ENCODE assay signal across 6 cellular contexts in genomic region chr9:133477992-133478850, GRCh38. TPM values are rescaled to one million over a fixed set of nuclear protein-coding genes. Genes with fewer than 3 reads are reported as not detected.
A peak's percentile ranks its signal among the peaks of the same experiment; 100 is the strongest.
DNase-seq lines count a peak whose midpoint lies in the region; ATAC-seq lines count a peak whose summit lies in the region.

No MANE protein-coding gene starts in this region.

- POLR2A ChIA-PET in activated naive CD8-positive, alpha-beta T cell treated with anti-CD3 and anti-CD28 coated beads, Interleukin-2, amount 10 ng/mL, durations not matched to agents 7 days and 5 days (lab: Charles Lee): interaction anchor here (0.5 to 1.8 kb wide), 8 partner anchors 13 to 1628 kb away, joined by 3 to 6 read pairs (median 4); partner anchors contain the start of genes CACFD1 and REXO4

- no peaks in the 10 kb centered on the region for H3K36me3 Mint-ChIP-seq in activated naive CD8-positive, alpha-beta T cell treated with anti-CD3 and anti-CD28 coated beads, Interleukin-2, amount 10 ng/mL, durations not matched to agents 7 days and 5 days

- H3K27ac Mint-ChIP-seq in activated naive CD8-positive, alpha-beta T cell treated with anti-CD3 and anti-CD28 coated beads, Interleukin-2, amount 10 ng/mL, durations not matched to agents 7 days and 5 days: peak overlapping the region; percentile 56

- peak overlapping the region; percentile 76 for H3K4me3 Mint-ChIP-seq in activated naive CD8-positive, alpha-beta T cell treated with anti-CD3 and anti-CD28 coated beads, Interleukin-2, amount 10 ng/mL, durations not matched to agents 7 days and 5 days

- peaks cover 11% of the 10 kb centered on the region for H3K4me1 Mint-ChIP-seq in activated naive CD8-positive, alpha-beta T cell treated with anti-CD3 and anti-CD28 coated beads, Interleukin-2, amount 10 ng/mL, durations not matched to agents 7 days and 5 days

- H3K27me3 Mint-ChIP-seq in activated naive CD8-positive, alpha-beta T cell treated with anti-CD3 and anti-CD28 coated beads, Interleukin-2, amount 10 ng/mL, durations not matched to agents 7 days and 5 days: no peaks in the 10 kb centered on the region

- ATAC-seq in HG03135 (IDR thresholded peaks at IDR 0.05; ENCODE audit: unreplicated experiment): peak; percentile 46
- ATAC-seq in activated naive CD8-positive, alpha-beta T cell treated with anti-CD3 and anti-CD28 coated beads, Interleukin-2, amount 10 ng/mL, durations not matched to agents 7 days and 5 days (ENCODE audit: low read depth): peak; percentile 10

- no peaks in the 10 kb centered on the region for H3K9me3 Mint-ChIP-seq in activated naive CD8-positive, alpha-beta T cell treated with anti-CD3 and anti-CD28 coated beads, Interleukin-2, amount 10 ng/mL, durations not matched to agents 7 days and 5 days

- DNase-seq in DMS153 treated with DMSO at 0.1 percent for 48 hours (lab: John Stamatoyannopoulos, UW; ENCODE audit: unreplicated experiment) (peak; percentile 39), DMS153 (lab: John Stamatoyannopoulos, UW) (no peak), medulla oblongata (ENCODE audit: extremely low spot score) (peak; percentile 6), midbrain (lab: John Stamatoyannopoulos, UW) (no peak)
- DNase-seq in activated naive CD8-positive, alpha-beta T cell treated with anti-CD3 and anti-CD28 coated beads, Interleukin-2, amount 10 ng/mL, durations not matched to agents 7 days and 5 days: no peak

RNA-seq across cellular contexts. Expression of gene SLC2A6, which starts 0.7 kb away (rescaled TPM):
- total RNA-seq in activated naive CD8-positive, alpha-beta T cell treated with anti-CD3 and anti-CD28 coated beads, Interleukin-2, amount 10 ng/mL, durations not matched to agents 7 days and 5 days: 1 to 10 TPM; 6.3 to 7.1 TPM

RNA-seq across cellular contexts. Expression of gene CACFD1, which starts 18.4 kb away (rescaled TPM):
- 1 to 10 TPM; 2.2 to 2.3 TPM for total RNA-seq in activated naive CD8-positive, alpha-beta T cell treated with anti-CD3 and anti-CD28 coated beads, Interleukin-2, amount 10 ng/mL, durations not matched to agents 7 days and 5 days

RNA-seq across cellular contexts. Expression of gene MYMK, which starts 46.5 kb away (rescaled TPM):
- total RNA-seq in activated naive CD8-positive, alpha-beta T cell treated with anti-CD3 and anti-CD28 coated beads, Interleukin-2, amount 10 ng/mL, durations not matched to agents 7 days and 5 days: not detected

RNA-seq across cellular contexts. Expression of gene ADAMTS13, which starts 56.1 kb away (rescaled TPM):
- total RNA-seq in activated naive CD8-positive, alpha-beta T cell treated with anti-CD3 and anti-CD28 coated beads, Interleukin-2, amount 10 ng/mL, durations not matched to agents 7 days and 5 days: 1 to 10 TPM; 3.2 to 3.5 TPM

RNA-seq across cellular contexts. Expression of gene ADAMTSL2, which starts 56.3 kb away (rescaled TPM):
- total RNA-seq in activated naive CD8-positive, alpha-beta T cell treated with anti-CD3 and anti-CD28 coated beads, Interleukin-2, amount 10 ng/mL, durations not matched to agents 7 days and 5 days: under 1 TPM; 0.17 to 0.20 TPM

Comparison
In these comparisons a context has a peak if more than half of its experiments do, and no peak if none do; other contexts are left out.
1. DNase-seq: peak in DMS153 treated with DMSO at 0.1 percent for 48 hours (single experiment) and medulla oblongata (single experiment); none in DMS153 (single experiment), activated naive CD8-positive, alpha-beta T cell treated with anti-CD3 and anti-CD28 coated beads, Interleukin-2, amount 10 ng/mL, durations not matched to agents 7 days and 5 days (single experiment) and midbrain (single experiment).